Comparison of ENCODE assay signal across 1 cellular context in the genomic region with DNA sequence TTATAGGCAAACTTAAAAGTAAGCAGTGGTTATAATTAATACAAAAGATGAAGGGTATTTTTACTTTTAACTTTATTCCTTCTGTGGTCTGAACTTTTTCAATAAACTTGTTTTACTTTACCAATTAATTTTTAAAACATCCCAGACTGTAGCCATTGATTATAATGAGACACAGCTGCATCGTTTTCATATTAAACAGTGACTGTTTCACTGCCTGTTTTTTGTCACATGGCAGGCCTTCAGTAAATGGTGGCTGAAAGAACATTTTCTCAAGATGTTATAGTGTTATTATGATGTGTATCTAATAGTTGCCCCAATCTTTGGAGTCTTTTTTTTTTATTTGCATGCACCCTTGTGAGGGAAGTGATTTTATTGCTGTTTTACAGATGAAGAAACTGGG.
TF ChIP-seq lines count a peak whose summit lies in the region.

No MANE protein-coding gene starts in this region.

TF ChIP-seq in GM23338, 12 proteins besides CTCF, POLR2A, EP300 and RAD21 (continued from another document):
- TF ChIP-seq, protein P1, sequence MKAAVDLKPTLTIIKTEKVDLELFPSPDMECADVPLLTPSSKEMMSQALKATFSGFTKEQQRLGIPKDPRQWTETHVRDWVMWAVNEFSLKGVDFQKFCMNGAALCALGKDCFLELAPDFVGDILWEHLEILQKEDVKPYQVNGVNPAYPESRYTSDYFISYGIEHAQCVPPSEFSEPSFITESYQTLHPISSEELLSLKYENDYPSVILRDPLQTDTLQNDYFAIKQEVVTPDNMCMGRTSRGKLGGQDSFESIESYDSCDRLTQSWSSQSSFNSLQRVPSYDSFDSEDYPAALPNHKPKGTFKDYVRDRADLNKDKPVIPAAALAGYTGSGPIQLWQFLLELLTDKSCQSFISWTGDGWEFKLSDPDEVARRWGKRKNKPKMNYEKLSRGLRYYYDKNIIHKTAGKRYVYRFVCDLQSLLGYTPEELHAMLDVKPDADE (IDR thresholded peaks at IDR 0.05): no peak
- no peak for TF ChIP-seq CREB1 (CRISPR knock-in tag; IDR thresholded peaks at IDR 0.05; ENCODE audit: low read depth)
